Comparison of ENCODE assay signal across 9 cellular contexts in the genomic region with DNA sequence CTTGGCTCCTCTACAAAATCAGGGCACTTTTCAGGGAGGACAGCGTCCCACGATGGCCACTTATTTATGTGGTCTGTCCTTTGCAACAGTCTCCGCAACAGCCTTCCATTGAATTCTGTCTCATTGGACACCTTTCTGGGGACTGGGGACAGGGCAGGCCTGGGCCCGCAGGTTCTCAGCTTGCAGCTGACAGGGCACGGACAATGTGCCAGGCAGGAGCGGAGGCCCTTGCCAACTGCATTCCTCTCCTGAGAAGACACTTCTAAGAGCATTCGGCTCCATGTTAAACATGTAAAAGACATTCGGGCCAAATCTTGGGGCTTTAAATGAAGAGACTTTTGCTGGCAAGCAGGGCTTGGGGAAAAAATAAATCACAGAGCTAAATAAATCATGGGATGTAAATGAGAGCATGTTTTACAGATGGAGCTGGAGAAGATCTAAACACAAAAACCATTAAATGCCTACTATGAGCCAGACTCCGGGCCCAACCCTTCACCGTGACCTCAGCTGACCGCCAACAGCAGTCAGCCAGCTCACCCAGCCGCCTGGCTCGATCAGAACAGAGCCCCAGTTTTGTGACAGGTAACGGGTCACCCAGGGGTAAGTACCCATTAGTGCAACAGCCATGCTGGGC. TPM values are rescaled to one million over a fixed set of nuclear protein-coding genes. Genes with fewer than 3 reads are reported as not detected.
DNase-seq lines count a peak whose midpoint lies in the region; ATAC-seq and TF ChIP-seq lines count a peak whose summit lies in the region.
"Had no signal": no experiment of that assay in that cellular context is flagged by ENCODE, and none has a peak within 500 bp of the region (broad histone marks: within the 10 kb centered on the region; RNA-seq: fewer than 3 reads in every experiment).

No MANE protein-coding gene starts in this region.

- in situ Hi-C loops in mammary epithelial cell (cut with MboI; ENCODE audit: low sequenced_read_pairs in 2 of 2): no loop called here

- no TSS peak for BruUV-seq in mammary epithelial cell (replicated peaks; lab: Mats Ljungman, UMichigan)

- no peaks in the 10 kb centered on the region for H3K9me3 Mint-ChIP-seq in activated CD8-positive, alpha-beta memory T cell treated with anti-CD3 and anti-CD28 coated beads, Interleukin-2, amount 10 ng/mL, durations not matched to agents 7 days and 5 days (ENCODE audit: low read depth)
- no peaks in the 10 kb centered on the region for H3K9me3 Mint-ChIP-seq in memory B cell

- H3K4me1 Mint-ChIP-seq in activated CD8-positive, alpha-beta memory T cell treated with anti-CD3 and anti-CD28 coated beads, Interleukin-2, amount 10 ng/mL, durations not matched to agents 7 days and 5 days: peaks cover 99% of the 10 kb centered on the region
- H3K4me1 Mint-ChIP-seq in memory B cell: peaks cover 54% of the 10 kb centered on the region

- peaks cover 78% of the 10 kb centered on the region for H3K36me3 Mint-ChIP-seq in activated CD8-positive, alpha-beta memory T cell treated with anti-CD3 and anti-CD28 coated beads, Interleukin-2, amount 10 ng/mL, durations not matched to agents 7 days and 5 days
- peaks cover 13% of the 10 kb centered on the region for H3K36me3 Mint-ChIP-seq in memory B cell

- H3K79me2 ChIP-seq in mammary epithelial cell (ENCODE audit: insufficient read depth, low read length) (peaks cover 95% of the 10 kb centered on the region), SK-N-SH (ENCODE audit: insufficient read depth) (peaks cover 89% of the 10 kb centered on the region)

- 48% methylated on average over 11 of the region's 14 CpGs for WGBS in mammary epithelial cell (ENCODE audit: low coverage, missing lambda C conversion rate)
- 94% methylated on average over 13 of the region's 14 CpGs for WGBS in SK-N-SH (ENCODE audit: low lambda C conversion rate)

- H3K36me3 ChIP-seq in mammary epithelial cell (ENCODE audit: insufficient read depth, low read length) (peaks cover 49% of the 10 kb centered on the region), tibial artery (peaks cover 30 to 66% (median 57%) of the 10 kb centered on the region in 3 donors), SK-N-SH (replicated peaks in 1 of 2; ENCODE audit: control insufficient read depth in 1 of 2, insufficient read depth in 2 of 2, low read length in 1 of 2) (peaks cover 41 to 66% of the 10 kb centered on the region in 2 experiments)

- peak overlapping the region; percentile 95 for H3K27ac Mint-ChIP-seq in activated CD8-positive, alpha-beta memory T cell treated with anti-CD3 and anti-CD28 coated beads, Interleukin-2, amount 10 ng/mL, durations not matched to agents 7 days and 5 days
- peak overlapping the region; percentile 49 for H3K27ac Mint-ChIP-seq in memory B cell

- H3K9ac ChIP-seq in mammary epithelial cell (ENCODE audit: insufficient read depth, low read length): no peak overlapping the region
- no peak overlapping the region for H3K9ac ChIP-seq in SK-N-SH

- peaks cover 36% of the 10 kb centered on the region for H3F3A ChIP-seq in SK-N-SH (replicated peaks; ENCODE audit: insufficient read depth)

- intact Hi-C loops in mammary epithelial cell (cut with micrococcal nuclease): no loop called here
- intact Hi-C loops in tibial artery (cut with DNase I; ENCODE audit: low total_unique reads): loop anchor here (2.0 kb wide), 1 partner anchor 15 kb away; the partner anchor contains the start of gene WDR1

- no peak for ATAC-seq in activated CD8-positive, alpha-beta memory T cell treated with anti-CD3 and anti-CD28 coated beads, Interleukin-2, amount 10 ng/mL, durations not matched to agents 7 days and 5 days
- ATAC-seq in memory B cell (ENCODE audit: low read depth) (no peak), HG03469 (IDR thresholded peaks at IDR 0.05; ENCODE audit: unreplicated experiment) (no peak)

- H3K27me3 ChIP-seq in mammary epithelial cell (ENCODE audit: insufficient read depth, low read length): no peaks in the 10 kb centered on the region
- no peaks in the 10 kb centered on the region for H3K27me3 ChIP-seq in tibial artery
- H3K27me3 ChIP-seq in SK-N-SH (ENCODE audit: insufficient read depth): no peaks in the 10 kb centered on the region

- H4K20me1 ChIP-seq in mammary epithelial cell (ENCODE audit: insufficient read depth, low read length): peaks cover 13% of the 10 kb centered on the region
- H4K20me1 ChIP-seq in SK-N-SH (ENCODE audit: insufficient read depth): peaks cover 99% of the 10 kb centered on the region

- H3K27ac ChIP-seq in mammary epithelial cell (ENCODE audit: insufficient read depth, low read depth, low read length) (no peak overlapping the region), tibial artery (peak overlapping the region; percentile 95 to 96), SK-N-SH (ENCODE audit: low read depth in 2 of 2, low read length in 1 of 2) (no peak overlapping the region)

- no peak overlapping the region for H2AFZ ChIP-seq in mammary epithelial cell (ENCODE audit: low read depth, low read length)
- H2AFZ ChIP-seq in SK-N-SH (ENCODE audit: low read depth): no peak overlapping the region

- no peak overlapping the region for H3K4me3 Mint-ChIP-seq in activated CD8-positive, alpha-beta memory T cell treated with anti-CD3 and anti-CD28 coated beads, Interleukin-2, amount 10 ng/mL, durations not matched to agents 7 days and 5 days
- no peak overlapping the region for H3K4me3 Mint-ChIP-seq in memory B cell

- no peak for TF ChIP-seq EP300 in SK-N-SH (IDR thresholded peaks at IDR 0.05; ENCODE audit: borderline replicate concordance in 1 of 2, low read depth in 1 of 2, low read length in 1 of 2)

- H3K9me2 ChIP-seq in SK-N-SH: no peaks in the 10 kb centered on the region

- H3K9me3 ChIP-seq in mammary epithelial cell (replicated peaks; ENCODE audit: insufficient read depth, low read length) (no peaks in the 10 kb centered on the region), tibial artery (no peaks in the 10 kb centered on the region), SK-N-SH (no peaks in the 10 kb centered on the region)

- peak overlapping the region; percentile 5 for H3K4me2 ChIP-seq in mammary epithelial cell (ENCODE audit: insufficient read depth, low read depth, low read length)
- H3K4me2 ChIP-seq in SK-N-SH: no peak overlapping the region

- TF ChIP-seq CTCF in mammary epithelial cell (conservative IDR thresholded peaks at IDR 0.05 in 1 of 2, IDR thresholded peaks at IDR 0.05 in 1 of 2; ENCODE audit: extremely low read depth in 1 of 2, insufficient read depth in 1 of 2, low read depth in 1 of 2, low read length in 2 of 2) (no peak), tibial artery (IDR thresholded peaks at IDR 0.05) (no peak), SK-N-SH (IDR thresholded peaks at IDR 0.05) (no peak)

- H3K4me3 ChIP-seq in mammary epithelial cell (replicated peaks in 1 of 3; ENCODE audit: insufficient read depth in 1 of 3, low read depth in 2 of 3, low read length in 3 of 3): no peak overlapping the region
- no peak overlapping the region for H3K4me3 ChIP-seq in tibial artery
- H3K4me3 ChIP-seq in SK-N-SH (ENCODE audit: low read depth in 2 of 2, low read length in 1 of 2): no peak overlapping the region

- CTCF ChIA-PET in activated CD8-positive, alpha-beta memory T cell treated with anti-CD3 and anti-CD28 coated beads, Interleukin-2, amount 10 ng/mL, durations not matched to agents 7 days and 5 days (lab: Charles Lee): interaction anchor here (0.6 kb wide), 1 partner anchor 36 kb away, joined by 5 read pairs; no protein-coding TSS in a partner anchor
- CTCF ChIA-PET in mammary epithelial cell (lab: Charles Lee; ENCODE audit: low non-redundant PET) (no interaction called here), SK-N-SH (lab: Yijun Ruan, JAX) (interaction anchor here (0.8 to 1.6 kb wide), 2 partner anchors 16 to 56 kb away, joined by 3 read pairs; no protein-coding TSS in a partner anchor)

- H3K27me3 Mint-ChIP-seq in activated CD8-positive, alpha-beta memory T cell treated with anti-CD3 and anti-CD28 coated beads, Interleukin-2, amount 10 ng/mL, durations not matched to agents 7 days and 5 days: no peaks in the 10 kb centered on the region
- H3K27me3 Mint-ChIP-seq in memory B cell: no peaks in the 10 kb centered on the region

- H3K4me1 ChIP-seq in mammary epithelial cell (ENCODE audit: insufficient read depth, low read length) (peaks cover 78% of the 10 kb centered on the region), tibial artery (peaks cover under 1 to 100% (median 91%) of the 10 kb centered on the region in 4 donors), SK-N-SH (ENCODE audit: control insufficient read depth in 1 of 2, insufficient read depth in 2 of 2, low read depth in 1 of 2, low read length in 1 of 2) (peaks cover 10 to 36% of the 10 kb centered on the region in 2 experiments; a peak in 3 of 4 replicates)

- no peak for DNase-seq in activated CD8-positive, alpha-beta memory T cell treated with anti-CD3 and anti-CD28 coated beads, Interleukin-2, amount 10 ng/mL, durations not matched to agents 7 days and 5 days
- no peak for DNase-seq in activated CD8-positive, alpha-beta memory T cell treated with anti-CD3 and anti-CD28 coated beads, Interleukin-2, amount 50 U/mL, for 4 hours
- DNase-seq in mammary epithelial cell (no peak), memory B cell (ENCODE audit: low spot score in 2 of 2) (no peak), tibial artery (no peak), activated gamma-delta T cell treated with Interleukin-2 at 50 U/mL for 16 hours (no peak), SK-N-SH (no peak)
- DNase-seq: amniotic stem cell had no signal

- dilution Hi-C loops in mammary epithelial cell (cut with HindIII; ENCODE audit: low sequenced_read_pairs): no loop called here

- no peak for TF ChIP-seq RAD21 in SK-N-SH (IDR thresholded peaks at IDR 0.05; ENCODE audit: low read length)

- POLR2A ChIA-PET in SK-N-SH (lab: Yijun Ruan, JAX): no interaction called here

TF ChIP-seq in SK-N-SH, 30 proteins besides CTCF, POLR2A, EP300 and RAD21 (continues in another document):
- no peak for TF ChIP-seq MEF2A (IDR thresholded peaks at IDR 0.05; ENCODE audit: borderline replicate concordance, low read depth)
- TF ChIP-seq, protein P1, sequence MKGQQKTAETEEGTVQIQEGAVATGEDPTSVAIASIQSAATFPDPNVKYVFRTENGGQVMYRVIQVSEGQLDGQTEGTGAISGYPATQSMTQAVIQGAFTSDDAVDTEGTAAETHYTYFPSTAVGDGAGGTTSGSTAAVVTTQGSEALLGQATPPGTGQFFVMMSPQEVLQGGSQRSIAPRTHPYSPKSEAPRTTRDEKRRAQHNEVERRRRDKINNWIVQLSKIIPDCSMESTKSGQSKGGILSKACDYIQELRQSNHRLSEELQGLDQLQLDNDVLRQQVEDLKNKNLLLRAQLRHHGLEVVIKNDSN (IDR thresholded peaks at IDR 0.05; ENCODE audit: borderline replicate concordance, low read depth): no peak
- TF ChIP-seq FOXM1 (IDR thresholded peaks at IDR 0.05; ENCODE audit: low read depth): no peak
- no peak for TF ChIP-seq CHD2 (IDR thresholded peaks at IDR 0.05; ENCODE audit: low read length, partially characterized antibody)

RNA-seq across cellular contexts. Expression of gene WDR1, which starts 14.9 kb away (rescaled TPM):
- 100 to 1,000 TPM; 481 to 538 TPM for total RNA-seq in activated CD8-positive, alpha-beta memory T cell treated with anti-CD3 and anti-CD28 coated beads, Interleukin-2, amount 10 ng/mL, durations not matched to agents 7 days and 5 days
- total RNA-seq in mammary epithelial cell: 100 to 1,000 TPM; 384 to 470 TPM
- polyA plus RNA-seq in mammary epithelial cell (466 TPM), SK-N-SH (2012; rRNA removed) (287 and 310 TPM in 2 replicates)
- polyA minus RNA-seq in mammary epithelial cell: 713 TPM
- 240 and 255 TPM in 2 replicates for polyA plus RNA-seq in SK-N-SH (2012; cell fraction: cytosol; rRNA removed)
- polyA plus RNA-seq in SK-N-SH (2012; cell fraction: nucleus; rRNA removed): 297 and 306 TPM in 2 replicates

Comparison
In these comparisons a context has a peak if more than half of its experiments do, and no peak if none do; other contexts are left out.
1. H3K27ac ChIP-seq: peak in tibial artery (2 of 2); none in mammary epithelial cell (single experiment) and SK-N-SH (0 of 2).